ENCODE assay signal across 23 cellular contexts in genomic region chr16:27634781-27635180, GRCh38.
"Had no signal": no experiment of that assay in that cellular context is flagged by ENCODE, and none has a peak within 500 bp of the region (broad histone marks: within the 10 kb centered on the region; RNA-seq: fewer than 3 reads in every experiment).

No MANE protein-coding gene starts in this region.

- DNase-seq: activated CD4-positive, alpha-beta T cell treated with anti-CD3 and anti-CD28 coated beads for 36 hours; activated CD4-positive, alpha-beta T cell treated with anti-CD3 and anti-CD28 coated beads, Interleukin-2, amount 50 U/mL, for 4 hours; activated CD4-positive, CD25-positive, alpha-beta regulatory T cell; activated effector memory CD4-positive, alpha-beta T cell treated with Interleukin-2 at 50 U/mL for 16 hours; activated naive CD4-positive, alpha-beta T cell treated with anti-CD3 and anti-CD28 coated beads for 36 hours; activated naive CD8-positive, alpha-beta T cell treated with anti-CD3 and anti-CD28 coated beads for 36 hours; adrenal gland; aorta; body of pancreas; cortex of kidney; effector memory CD8-positive, alpha-beta T cell; glutamatergic neuron; hippocampal formation; immature natural killer cell; lower lobe of right lung; mesenchymal stem cell; natural killer cell; right cardiac atrium; stimulated activated naive CD4-positive, alpha-beta T cell treated with Interleukin-2 at 50 U/mL for 16 hours; T-cell; testis; trophoblast cell; uterus had no signal

- H3K4me1 ChIP-seq: adrenal gland, body of pancreas, lower lobe of right lung, testis, uterus had no signal

- H3K27ac ChIP-seq: adrenal gland, body of pancreas, lower lobe of right lung, testis, uterus had no signal

- ATAC-seq: activated CD4-positive, alpha-beta T cell treated with anti-CD3 and anti-CD28 coated beads for 36 hours; body of pancreas; effector memory CD8-positive, alpha-beta T cell; lower lobe of right lung; natural killer cell; right cardiac atrium; T-cell had no signal

- H3K36me3 ChIP-seq: adrenal gland, uterus had no signal

- H3K27me3 ChIP-seq: adrenal gland, body of pancreas, testis, uterus had no signal

- H3K4me3 ChIP-seq: adrenal gland, body of pancreas, lower lobe of right lung, testis, uterus had no signal

- H3K9me3 ChIP-seq: adrenal gland, body of pancreas, lower lobe of right lung, testis, uterus had no signal
